9 cellular contexts compared by ENCODE assay signal in the genomic region with DNA sequence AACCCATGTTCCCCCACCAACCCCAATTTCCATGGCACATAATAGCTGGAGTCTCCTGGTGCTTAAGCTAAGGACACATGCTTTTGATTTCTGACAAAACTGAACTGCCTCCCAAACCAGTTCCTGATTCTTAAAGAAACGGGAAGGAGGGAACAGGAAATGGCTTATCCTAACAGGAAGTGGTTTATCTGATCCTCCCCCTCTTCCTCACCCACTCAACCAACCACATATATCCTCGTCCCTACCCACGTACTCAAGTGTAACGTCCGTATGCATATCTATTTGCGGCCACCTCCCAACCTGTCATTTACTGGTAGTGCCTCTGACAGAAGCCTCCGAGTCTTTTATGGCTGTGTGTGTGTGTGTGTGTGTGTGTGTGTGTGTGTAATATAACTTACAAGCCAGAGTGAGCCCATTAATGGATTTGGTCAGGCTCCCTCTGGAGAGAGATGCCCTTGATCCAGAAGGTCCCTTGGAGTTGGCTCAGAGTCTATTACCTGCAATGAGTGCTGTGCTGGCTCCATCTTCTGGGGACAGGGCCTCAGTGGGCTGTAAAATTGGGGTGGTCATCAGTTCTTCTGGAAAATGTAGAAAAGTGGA. TPM values are rescaled to one million over a fixed set of nuclear protein-coding genes. Genes with fewer than 3 reads are reported as not detected.
A peak's percentile ranks its signal among the peaks of the same experiment; 100 is the strongest.
DNase-seq lines count a peak whose midpoint lies in the region; ATAC-seq and TF ChIP-seq lines count a peak whose summit lies in the region.
"Had no signal": no experiment of that assay in that cellular context is flagged by ENCODE, and none has a peak within 500 bp of the region (broad histone marks: within the 10 kb centered on the region; RNA-seq: fewer than 3 reads in every experiment).

No MANE protein-coding gene starts in this region.

- peak; percentile 11; the same call in 1 of the 2 replicates for TF ChIP-seq CTCF in C4-2B (conservative IDR thresholded peaks at IDR 0.05)
- TF ChIP-seq CTCF in testis (IDR thresholded peaks at IDR 0.05), result no peak
- TF ChIP-seq CTCF in tibial nerve (IDR thresholded peaks at IDR 0.05), result no peak

- peak; percentile 53 for ATAC-seq in Right ventricle myocardium superior (ENCODE audit: poor library complexity)
- ATAC-seq in stimulated activated effector memory CD8-positive, alpha-beta T cell treated with anti-CD3 and anti-CD28 coated beads, Interleukin-12 subunit alpha, Interleukin-12 subunit beta, amount 100 ng/mL, for 72 hours, result peak; percentile 75
- no peak for ATAC-seq in HG02840 (IDR thresholded peaks at IDR 0.05; ENCODE audit: low FRiP score, unreplicated experiment)

- H3K36me3 ChIP-seq in testis (ENCODE audit: low read depth, missing control alignments), result no peaks in the 10 kb centered on the region
- peaks cover 2 to 47% (median 13%) of the 10 kb centered on the region in 3 donors for H3K36me3 ChIP-seq in tibial nerve

- H3K4me3 Mint-ChIP-seq in IgD-negative memory B cell, result peak overlapping the region in 3 of 4 donors; percentile 19 to 78 (median 54)
- H3K4me3 Mint-ChIP-seq in stimulated activated effector memory CD8-positive, alpha-beta T cell treated with anti-CD3 and anti-CD28 coated beads, Interleukin-12 subunit alpha, Interleukin-12 subunit beta, amount 100 ng/mL, for 72 hours, result peak overlapping the region; percentile 18

- H3K4me1 ChIP-seq in testis, result peaks cover 5% of the 10 kb centered on the region
- peaks cover 0 to 42% (median 8%) of the 10 kb centered on the region in 4 donors for H3K4me1 ChIP-seq in tibial nerve

- WGBS in testis, 2 donors, result 66 to 68% methylated on average over 7 of the region's 7 CpGs
- WGBS in tibial nerve, 2 donors, result 42 to 54% methylated on average over 7 of the region's 7 CpGs

- TF ChIP-seq EP300 in tibial nerve (IDR thresholded peaks at IDR 0.05), result peak in 1 of 2 donors; percentile 43

- peaks cover 26 to 40% (median 36%) of the 10 kb centered on the region in 3 donors for H3K4me1 Mint-ChIP-seq in IgD-negative memory B cell
- peaks cover 48% of the 10 kb centered on the region for H3K4me1 Mint-ChIP-seq in stimulated activated effector memory CD8-positive, alpha-beta T cell treated with anti-CD3 and anti-CD28 coated beads, Interleukin-12 subunit alpha, Interleukin-12 subunit beta, amount 100 ng/mL, for 72 hours

- H3K27me3 ChIP-seq in testis, result no peaks in the 10 kb centered on the region
- H3K27me3 ChIP-seq in tibial nerve, result no peaks in the 10 kb centered on the region

- H3K4me3 ChIP-seq in testis (no peak overlapping the region), tibial nerve (no peak overlapping the region)
- H3K4me3 ChIP-seq: thoracic aorta had no signal

- H3K27ac ChIP-seq in C4-2B (no peak overlapping the region), testis (no peak overlapping the region), tibial nerve (peak overlapping the region in 2 of 4 donors; percentile 29 to 56)

- H3K27ac Mint-ChIP-seq in IgD-negative memory B cell, result peak overlapping the region; percentile 10 to 76 (median 73)
- H3K27ac Mint-ChIP-seq in stimulated activated effector memory CD8-positive, alpha-beta T cell treated with anti-CD3 and anti-CD28 coated beads, Interleukin-12 subunit alpha, Interleukin-12 subunit beta, amount 100 ng/mL, for 72 hours, result peak overlapping the region; percentile 85

- peak; percentile 45 for DNase-seq in activated CD4-positive, alpha-beta T cell treated with anti-CD3 and anti-CD28 coated beads for 48 hours
- DNase-seq in Right ventricle myocardium superior (no peak), testis (no peak), tibial nerve (ENCODE audit: low spot score in 2 of 2) (no peak)
- peak in 1 of 2 donors; percentile 63 for DNase-seq in stimulated activated effector memory CD8-positive, alpha-beta T cell treated with anti-CD3 and anti-CD28 coated beads, Interleukin-12 subunit alpha, Interleukin-12 subunit beta, amount 100 ng/mL, for 72 hours (ENCODE audit: low spot score in 2 of 2)

- H3K27me3 Mint-ChIP-seq in IgD-negative memory B cell, result no peaks in the 10 kb centered on the region

- TF ChIP-seq POLR2A in testis (IDR thresholded peaks at IDR 0.05), result no peak
- TF ChIP-seq POLR2A in tibial nerve (IDR thresholded peaks at IDR 0.05), result no peak

- H3K9me3 Mint-ChIP-seq in IgD-negative memory B cell, result no peaks in the 10 kb centered on the region
- no peaks in the 10 kb centered on the region for H3K9me3 Mint-ChIP-seq in stimulated activated effector memory CD8-positive, alpha-beta T cell treated with anti-CD3 and anti-CD28 coated beads, Interleukin-12 subunit alpha, Interleukin-12 subunit beta, amount 100 ng/mL, for 72 hours

- H3K9me3 ChIP-seq in testis (no peaks in the 10 kb centered on the region), tibial nerve (no peaks in the 10 kb centered on the region)
- H3K9me3 ChIP-seq: thoracic aorta had no signal

- peaks cover 4% of the 10 kb centered on the region for H3K36me3 Mint-ChIP-seq in IgD-negative memory B cell
- H3K36me3 Mint-ChIP-seq in stimulated activated effector memory CD8-positive, alpha-beta T cell treated with anti-CD3 and anti-CD28 coated beads, Interleukin-12 subunit alpha, Interleukin-12 subunit beta, amount 100 ng/mL, for 72 hours, result peaks cover 52% of the 10 kb centered on the region

- intact Hi-C loops in Right ventricle myocardium superior (cut with DNase I) (no loop called here), testis (cut with DNase I; ENCODE audit: low total_unique reads) (no loop called here)

RNA-seq across cellular contexts. Expression of gene DAZAP2, which starts 7.7 kb away (rescaled TPM):
- polyA plus RNA-seq in IgD-negative memory B cell (1,104 TPM), testis (ENCODE audit: insufficient read depth, low read depth, low replicate concordance) (226 TPM)
- total RNA-seq in Right ventricle myocardium superior (124 TPM), testis (100 to 1,000 TPM; 106 to 176 TPM), tibial nerve (100 to 1,000 TPM; 197 to 255 (median 238) TPM)

RNA-seq across cellular contexts. Expression of gene SMAGP, which starts 23.9 kb away (rescaled TPM):
- polyA plus RNA-seq in IgD-negative memory B cell (82.1 TPM), testis (ENCODE audit: insufficient read depth, low read depth, low replicate concordance) (16.0 TPM)
- total RNA-seq in Right ventricle myocardium superior (2.8 TPM), testis (10 to 100 TPM; 12.2 to 13.5 TPM), tibial nerve (10 to 100 TPM in 1 of 4 donors, 1 to 10 TPM in 3; 2.0 to 10.2 (median 4.4) TPM)

RNA-seq across cellular contexts. Expression of gene POU6F1, which starts 28.5 kb away (rescaled TPM):
- polyA plus RNA-seq in IgD-negative memory B cell, result 3.2 TPM
- 10.0 TPM for total RNA-seq in Right ventricle myocardium superior
- 1 to 10 TPM; 7.5 to 7.6 TPM for total RNA-seq in testis
- polyA plus RNA-seq in testis (ENCODE audit: insufficient read depth, low read depth, low replicate concordance), result 4.4 TPM
- total RNA-seq in tibial nerve, result 10 to 100 TPM; 14.4 to 27.5 (median 21.9) TPM
